Comparison of ENCODE assay signal across 8 cellular contexts in the genomic region with DNA sequence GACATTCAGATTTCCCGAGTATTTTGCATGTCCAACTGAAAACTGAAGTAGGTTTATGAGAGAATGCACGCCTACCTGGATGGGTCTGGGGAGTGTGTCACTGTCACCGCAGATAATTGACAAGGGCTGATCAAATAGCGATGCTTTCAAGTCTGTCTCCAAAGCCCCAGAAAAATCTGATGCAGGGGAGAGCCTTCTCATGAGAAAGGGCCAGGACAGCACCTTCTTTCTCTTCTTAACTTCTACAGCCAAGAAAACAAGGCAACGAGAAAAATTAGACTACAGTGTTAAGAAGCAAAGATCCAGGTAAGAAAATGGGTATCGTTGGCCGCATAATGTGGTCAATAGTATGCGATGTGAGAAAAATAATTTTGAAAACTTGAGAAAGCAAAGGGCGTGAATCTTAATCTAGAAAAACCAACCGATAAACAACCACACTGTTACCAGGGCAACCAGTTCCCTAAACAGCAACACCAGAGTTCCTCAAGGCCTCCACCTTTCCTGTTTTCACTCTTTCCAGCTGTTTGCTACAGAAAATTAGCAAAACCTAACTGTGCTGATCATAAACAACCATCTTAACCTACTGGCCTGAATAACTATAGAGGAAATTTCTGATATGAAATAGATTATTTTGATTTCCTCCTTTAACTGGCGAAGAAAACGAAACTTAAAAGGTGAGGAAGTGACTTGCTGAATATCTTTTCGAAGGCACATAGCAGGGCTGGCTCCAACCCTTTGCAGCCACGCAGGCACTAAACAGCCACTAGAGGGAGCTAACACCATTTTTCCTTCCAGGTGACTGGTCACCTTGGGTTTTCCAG. TPM values are rescaled to one million over a fixed set of nuclear protein-coding genes. Genes with fewer than 3 reads are reported as not detected.
DNase-seq lines count a peak whose midpoint lies in the region; ATAC-seq and TF ChIP-seq lines count a peak whose summit lies in the region.

No MANE protein-coding gene starts in this region.

- H3K36me3 ChIP-seq in duodenal mucosa (ENCODE audit: control insufficient read depth in 1 of 2, insufficient read depth in 2 of 2, low read length in 2 of 2), result peaks cover 7 to 12% of the 10 kb centered on the region in 2 donors
- H3K36me3 ChIP-seq in right lobe of liver, result no peaks in the 10 kb centered on the region

- ATAC-seq in GM18861 (IDR thresholded peaks at IDR 0.05; ENCODE audit: unreplicated experiment) (peak; percentile 22), HG03460 (IDR thresholded peaks at IDR 0.05; ENCODE audit: unreplicated experiment) (peak; percentile 29), right lobe of liver (peak; percentile 90 to 96 (median 92))

- POLR2A ChIA-PET in AG04450 (lab: Yijun Ruan, JAX), result no interaction called here

- no peak overlapping the region for H3K4me3 ChIP-seq in AG04450 (ENCODE audit: low read depth, low read length)
- peak overlapping the region; percentile 53 to 69 for H3K4me3 ChIP-seq in duodenal mucosa (ENCODE audit: low read depth in 1 of 2, low read length in 2 of 2)
- H3K4me3 ChIP-seq in right lobe of liver, result peak overlapping the region in 1 of 3 donors; percentile 28

- H3K9me3 ChIP-seq in AG04450 (ENCODE audit: control insufficient read depth, insufficient read depth, low read length), result no peaks in the 10 kb centered on the region
- H3K9me3 ChIP-seq in duodenal mucosa (ENCODE audit: control insufficient read depth in 1 of 2, low read length in 2 of 2), result no peaks in the 10 kb centered on the region
- no peaks in the 10 kb centered on the region for H3K9me3 ChIP-seq in right lobe of liver

- TF ChIP-seq CTCF in AG04450 (IDR thresholded peaks at IDR 0.05; ENCODE audit: low read depth, low read length) (peak; percentile 89), right lobe of liver (IDR thresholded peaks at IDR 0.05) (peak; percentile 86 to 99 (median 99))

- CTCF ChIA-PET in AG04450 (lab: Charles Lee), result interaction anchor here (0.6 to 4.2 kb wide), 16 partner anchors 9 to 297 kb away, joined by 3 to 50 read pairs (median 4); no protein-coding TSS in a partner anchor

- intact Hi-C loops in right lobe of liver (cut with DNase I), result loop anchor here (5.0 to 10.0 kb wide), 2 partner anchors 60 to 93 kb away; no protein-coding TSS in a partner anchor

- H3K4me1 ChIP-seq in duodenal mucosa (ENCODE audit: control insufficient read depth in 1 of 2, insufficient read depth in 2 of 2, low read length in 2 of 2), result peaks cover 17 to 29% of the 10 kb centered on the region in 2 donors
- peaks cover 0 to 13% (median 2%) of the 10 kb centered on the region in 4 donors for H3K4me1 ChIP-seq in right lobe of liver

- TF ChIP-seq POLR2A in right lobe of liver (IDR thresholded peaks at IDR 0.05), result no peak

- no peak overlapping the region for H3K27ac ChIP-seq in AG04450 (ENCODE audit: low read depth, low read length)
- H3K27ac ChIP-seq in duodenal mucosa (ENCODE audit: low read depth, low read length), result peak overlapping the region; percentile 48
- peak overlapping the region; percentile 16 to 40 (median 21) for H3K27ac ChIP-seq in right lobe of liver

- DNase-seq in AG04450 (ENCODE audit: low read depth, low spot score), result peak; percentile 11
- DNase-seq in NCI-H774 (lab: John Stamatoyannopoulos, UW), result peak; percentile 89
- DNase-seq in activated CD4-positive, alpha-beta T cell treated with anti-CD3 and anti-CD28 coated beads, Interleukin-2, amount 50 U/mL, for 48 hours, result peak; percentile 68 to 76
- DNase-seq in right lobe of liver, result peak; percentile 55 to 73 (median 72)
- peak in 2 of 3 experiments; percentile 53 to 64 for DNase-seq in stimulated activated CD4-positive, alpha-beta T cell treated with anti-CD3 and anti-CD28 coated beads, TNF-alpha, amount 100 ng/mL, for 4 hours (ENCODE audit: low read depth in 3 of 3)

- H3K27me3 ChIP-seq in AG04450 (ENCODE audit: control insufficient read depth, insufficient read depth, low read length), result peaks cover 14% of the 10 kb centered on the region
- no peaks in the 10 kb centered on the region for H3K27me3 ChIP-seq in duodenal mucosa (ENCODE audit: control insufficient read depth in 1 of 2, insufficient read depth in 2 of 2, low read length in 2 of 2)
- no peaks in the 10 kb centered on the region for H3K27me3 ChIP-seq in right lobe of liver

- 37% methylated on average over 14 of the region's 14 CpGs for WGBS in right lobe of liver (ENCODE audit: insufficient coverage, low coverage, low lambda C conversion rate, missing lambda C conversion rate)

- H3K9ac ChIP-seq in duodenal mucosa (ENCODE audit: low read depth in 1 of 2, low read length in 2 of 2), result peak overlapping the region; percentile 33 to 48

RNA-seq across cellular contexts. Expression of gene TAGAP, which starts 2.6 kb away (rescaled TPM):
- polyA plus RNA-seq in AG04450 (2011; rRNA removed), result not detected in 2 replicates
- polyA minus RNA-seq in AG04450 (2011; rRNA and poly(A)+ RNA removed), result not detected in 2 replicates
- 1 to 10 TPM in 3 of 6 experiments, under 1 TPM in 3; 0.13 to 1.8 (median 0.92) TPM for total RNA-seq in right lobe of liver

RNA-seq across cellular contexts. Expression of gene RSPH3, which starts 42.2 kb away (rescaled TPM):
- 1.6 and 2.0 TPM in 2 replicates for polyA plus RNA-seq in AG04450 (2011; rRNA removed)
- polyA minus RNA-seq in AG04450 (2011; rRNA and poly(A)+ RNA removed), result 1.9 and 4.3 TPM in 2 replicates
- 1 to 10 TPM; 3.1 to 6.5 (median 3.6) TPM for total RNA-seq in right lobe of liver

Comparison
In these comparisons a context has a peak if more than half of its experiments do, and no peak if none do; other contexts are left out.
1. DNase-seq: peak in every context shown above with its lines; median percentile 89 in NCI-H774; 72 in activated CD4-positive, alpha-beta T cell treated with anti-CD3 and anti-CD28 coated beads, Interleukin-2, amount 50 U/mL, for 48 hours; 72 in right lobe of liver; 58 in stimulated activated CD4-positive, alpha-beta T cell treated with anti-CD3 and anti-CD28 coated beads, TNF-alpha, amount 100 ng/mL, for 4 hours; 11 in AG04450.
2. ATAC-seq: peak in every context shown above with its lines; median percentile 92 in right lobe of liver; 29 in HG03460; 22 in GM18861.